In the genomic region with DNA sequence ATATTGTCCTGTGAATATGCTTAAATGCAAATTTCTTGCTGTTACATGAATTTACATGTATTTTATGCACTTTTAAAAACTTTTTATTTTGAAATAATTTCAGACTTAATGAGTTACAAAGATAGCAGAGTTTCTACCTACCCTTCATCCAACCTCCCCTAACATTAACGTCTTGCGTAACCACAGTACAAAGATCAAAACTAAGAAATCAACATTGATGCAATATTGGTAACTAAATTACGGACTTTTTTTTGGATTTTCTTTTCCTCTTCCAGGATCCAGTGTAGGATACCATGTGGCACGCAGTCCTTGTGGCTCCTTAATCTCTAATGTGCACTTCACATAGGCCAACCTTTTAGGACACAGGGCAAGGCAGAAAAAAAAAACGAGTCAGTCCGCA, we compare ENCODE assay signal across 5 cellular contexts.
"Had no signal": no experiment of that assay in that cellular context is flagged by ENCODE, and none has a peak within 500 bp of the region (broad histone marks: within the 10 kb centered on the region; RNA-seq: fewer than 3 reads in every experiment).

No MANE protein-coding gene starts in this region.

- H3K27ac ChIP-seq: HL-60, KMS-11 had no signal

- H3K9ac ChIP-seq: KMS-11 had no signal

- H3K4me2 ChIP-seq: KMS-11 had no signal

- DNase-seq: KBM-7, KG1 had no signal

- FAIRE-seq: HTR-8/SVneo had no signal
